In the genomic region with DNA sequence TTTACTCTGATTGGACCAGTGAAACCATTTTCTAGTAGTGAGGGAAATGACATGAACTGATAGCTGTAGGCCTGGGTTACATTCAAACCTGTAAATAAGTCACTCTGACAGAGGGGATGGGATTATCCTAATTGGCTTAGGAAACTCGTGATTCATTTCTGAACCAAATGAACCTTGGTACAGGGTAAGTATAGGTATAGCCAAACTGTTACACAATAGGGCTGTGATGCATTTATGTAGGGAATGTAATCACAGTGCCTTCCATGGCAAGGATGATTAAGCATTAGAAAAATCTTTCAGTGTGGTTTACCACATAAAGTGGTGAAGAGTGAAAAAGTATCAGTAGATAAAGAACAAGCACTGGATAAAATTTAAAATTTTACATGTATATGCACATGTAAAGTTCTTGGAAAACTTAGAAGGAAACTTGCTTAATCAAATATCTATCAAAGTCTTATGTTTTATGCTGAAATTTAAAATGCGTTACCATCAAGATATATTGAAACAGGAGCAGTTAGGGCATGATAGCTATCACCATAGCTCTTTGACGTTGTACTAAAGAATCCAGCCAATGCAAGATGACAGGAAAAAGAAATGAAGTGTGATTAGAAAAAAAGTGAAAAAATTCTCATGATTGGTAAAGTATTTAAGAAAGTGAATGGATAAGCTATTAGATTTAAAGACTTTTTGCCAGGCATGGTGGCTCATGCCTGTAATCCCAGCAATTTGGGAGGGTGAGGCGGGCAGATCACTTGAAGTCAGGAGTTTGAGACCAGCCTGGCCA, we compare ENCODE assay signal across 14 cellular contexts.
DNase-seq lines count a peak whose midpoint lies in the region; ATAC-seq, FAIRE-seq and TF ChIP-seq lines count a peak whose summit lies in the region.
"Had no signal": no experiment of that assay in that cellular context is flagged by ENCODE, and none has a peak within 500 bp of the region (broad histone marks: within the 10 kb centered on the region; RNA-seq: fewer than 3 reads in every experiment).

No MANE protein-coding gene starts in this region.

- H4K20me1 ChIP-seq in HepG2 (ENCODE audit: insufficient read depth, low read length): no peaks in the 10 kb centered on the region

- H3K9me3 ChIP-seq in HepG2 (ENCODE audit: low read length): peaks cover 10% of the 10 kb centered on the region
- H3K9me3 ChIP-seq in right lobe of liver: no peaks in the 10 kb centered on the region
- peaks cover 2% of the 10 kb centered on the region for H3K9me3 ChIP-seq in T-helper 17 cell (ENCODE audit: control insufficient read depth, low read length, poor library complexity, severe bottlenecking)
- H3K9me3 ChIP-seq in esophagus squamous epithelium: no peaks in the 10 kb centered on the region

- peaks cover 9% of the 10 kb centered on the region for H3K4me1 ChIP-seq in HepG2 (ENCODE audit: insufficient read depth, low read length)
- H3K4me1 ChIP-seq in right lobe of liver: peaks cover 0 to 10% (median 0%) of the 10 kb centered on the region in 4 donors
- peaks cover 0 to 2% (median 0%) of the 10 kb centered on the region in 3 donors for H3K4me1 ChIP-seq in esophagus squamous epithelium
- H3K4me1 ChIP-seq: BLaER1 treated with 17β-estradiol and CSF1 and Interleukin-3, amounts not matched to agents 10 nM and 100 nM had no signal

- no peak overlapping the region for H3K4me3 Mint-ChIP-seq in T-helper 17 cell
- H3K4me3 Mint-ChIP-seq: nephron progenitor cell had no signal

- WGBS in HepG2 (ENCODE audit: low lambda C conversion rate): 89% methylated on average over 4 of the region's 4 CpGs
- 90% methylated on average over 4 of the region's 4 CpGs for WGBS in right lobe of liver (ENCODE audit: insufficient coverage, low coverage, low lambda C conversion rate, missing lambda C conversion rate)
- 84 to 90% methylated on average over 4 of the region's 4 CpGs for WGBS in esophagus squamous epithelium, 2 donors

- POLR2A ChIA-PET in HepG2 (lab: Yijun Ruan, JAX): no interaction called here

- no peak overlapping the region for H3K4me2 ChIP-seq in HepG2 (ENCODE audit: low read depth, low read length)
- H3K4me2 ChIP-seq: BLaER1 treated with 17β-estradiol and CSF1 and Interleukin-3, amounts not matched to agents 10 nM and 100 nM had no signal

- H3K4me3 ChIP-seq in HepG2 (replicated peaks in 1 of 3; ENCODE audit: insufficient read depth in 1 of 3, low read depth in 2 of 3, low read length in 3 of 3) (no peak overlapping the region), right lobe of liver (no peak overlapping the region), fibroblast of pulmonary artery (replicated peaks; ENCODE audit: low read depth, low read length) (no peak overlapping the region), esophagus squamous epithelium (no peak overlapping the region)
- H3K4me3 ChIP-seq: BLaER1 treated with 17β-estradiol and CSF1 and Interleukin-3, amounts not matched to agents 10 nM and 100 nM; MG63 had no signal

- peak overlapping the region; percentile 21 for H3K27ac Mint-ChIP-seq in T-helper 17 cell
- H3K27ac Mint-ChIP-seq: nephron progenitor cell had no signal

- no TSS peak for BruUV-seq in HepG2 (replicated peaks; lab: Mats Ljungman, UMichigan)

- FAIRE-seq in HepG2 (lab: Jason Lieb, UNC): no peak
- FAIRE-seq: small intestine, TTC549 had no signal

- no peak for TF ChIP-seq RAD21 in HepG2 (CRISPR knock-in tag; IDR thresholded peaks at IDR 0.05)

- no peak for TF ChIP-seq POLR2A in HepG2 (IDR thresholded peaks at IDR 0.05; ENCODE audit: insufficient read depth in 1 of 2, low read depth in 2 of 2, low read length in 2 of 2)
- TF ChIP-seq POLR2A in right lobe of liver (IDR thresholded peaks at IDR 0.05): no peak
- TF ChIP-seq POLR2A in esophagus squamous epithelium (IDR thresholded peaks at IDR 0.05): no peak

- no peak overlapping the region for H2AFZ ChIP-seq in HepG2 (ENCODE audit: low read length)

- ATAC-seq in HepG2 (no peak), right lobe of liver (no peak), T-helper 17 cell (no peak), HG03159 (IDR thresholded peaks at IDR 0.05; ENCODE audit: unreplicated experiment) (no peak)

- H3K4me1 Mint-ChIP-seq in T-helper 17 cell: peaks cover 9% of the 10 kb centered on the region
- H3K4me1 Mint-ChIP-seq: nephron progenitor cell had no signal

- H3K9ac ChIP-seq in HepG2 (ENCODE audit: insufficient read depth, low read depth, low read length): no peak overlapping the region
- H3K9ac ChIP-seq: BLaER1 treated with 17β-estradiol and CSF1 and Interleukin-3, amounts not matched to agents 10 nM and 100 nM had no signal

- H3K27ac ChIP-seq in HepG2 (ENCODE audit: extremely low read length, insufficient read depth, low read length) (no peak overlapping the region), right lobe of liver (no peak overlapping the region), esophagus squamous epithelium (no peak overlapping the region)
- H3K27ac ChIP-seq: BLaER1 treated with 17β-estradiol and CSF1 and Interleukin-3, amounts not matched to agents 10 nM and 100 nM had no signal

- TF ChIP-seq EP300 in HepG2 (IDR thresholded peaks at IDR 0.05; ENCODE audit: low read depth in 2 of 2, low read length in 2 of 2): no peak
- TF ChIP-seq EP300 in HepG2 (CRISPR knock-in tag; IDR thresholded peaks at IDR 0.05; ENCODE audit: borderline replicate concordance): no peak

- in situ Hi-C loops in HepG2 (cut with HindIII; ENCODE audit: extremely low pct_ligation_motif_present, low pct_unique_long_range_greater_than_20kb): no loop called here

- H3K27me3 ChIP-seq in HepG2 (ENCODE audit: control insufficient read depth in 1 of 2, insufficient read depth in 2 of 2, low read length in 2 of 2) (no peaks in the 10 kb centered on the region), right lobe of liver (no peaks in the 10 kb centered on the region), esophagus squamous epithelium (no peaks in the 10 kb centered on the region)
- H3K27me3 ChIP-seq: BLaER1 treated with 17β-estradiol and CSF1 and Interleukin-3, amounts not matched to agents 10 nM and 100 nM; MG63 had no signal

- DNase-seq in HepG2 (ENCODE audit: low spot score) (no peak), right lobe of liver (no peak), T-helper 17 cell (no peak), fibroblast of pulmonary artery (ENCODE audit: low read depth) (peak; percentile 78), NCI-H510A (lab: John Stamatoyannopoulos, UW) (no peak), GOT3 (lab: John Stamatoyannopoulos, UW) (no peak), esophagus squamous epithelium (lab: John Stamatoyannopoulos, UW) (no peak)
- DNase-seq: foreskin melanocyte, MG63, nephron progenitor cell, small intestine had no signal

- peaks cover 5% of the 10 kb centered on the region for H3K79me2 ChIP-seq in HepG2 (ENCODE audit: insufficient read depth, low read length)

- intact Hi-C loops in HepG2 (cut with micrococcal nuclease; ENCODE audit: unreplicated experiment) (no loop called here), right lobe of liver (cut with DNase I) (no loop called here), esophagus squamous epithelium (cut with DNase I) (no loop called here)

- CTCF ChIA-PET in HepG2 (lab: Yijun Ruan, JAX; ENCODE audit: low intra/inter-chr PET ratio, low total read pairs): no interaction called here

- TF ChIP-seq CTCF in HepG2 (CRISPR knock-in tag; IDR thresholded peaks at IDR 0.05) (no peak), right lobe of liver (IDR thresholded peaks at IDR 0.05) (no peak), fibroblast of pulmonary artery (IDR thresholded peaks at IDR 0.05; ENCODE audit: low read length, missing control alignments) (no peak), esophagus squamous epithelium (IDR thresholded peaks at IDR 0.05) (no peak)

- H3K36me3 ChIP-seq in HepG2 (replicated peaks in 1 of 2; ENCODE audit: control insufficient read depth in 1 of 2, insufficient read depth in 2 of 2, low read length in 2 of 2) (peaks cover 3 to 12% of the 10 kb centered on the region in 2 experiments; a peak in 3 of 5 replicates), right lobe of liver (peaks cover 0 to 3% (median 0%) of the 10 kb centered on the region in 4 donors), esophagus squamous epithelium (peaks cover 0 to 22% (median 0%) of the 10 kb centered on the region in 3 donors)

- H3K36me3 Mint-ChIP-seq in T-helper 17 cell (ENCODE audit: low read depth): peaks cover 3% of the 10 kb centered on the region

- H3K27me3 Mint-ChIP-seq in T-helper 17 cell: no peaks in the 10 kb centered on the region

TF ChIP-seq in HepG2, 621 proteins besides CTCF, POLR2A, EP300 and RAD21:
- TF ChIP-seq ZNF674 (CRISPR knock-in tag; IDR thresholded peaks at IDR 0.05; ENCODE audit: low read depth) (no peak), XBP1 (CRISPR knock-in tag; IDR thresholded peaks at IDR 0.05) (no peak), U2AF2 (IDR thresholded peaks at IDR 0.05; ENCODE audit: low read depth, low read length) (no peak), CEBPB (IDR thresholded peaks at IDR 0.05; ENCODE audit: borderline replicate concordance, low read depth, low read length) (0 out of 2 replicates have a peak, but pooled peaks have one; percentile 11)
- TF ChIP-seq, protein P1, sequence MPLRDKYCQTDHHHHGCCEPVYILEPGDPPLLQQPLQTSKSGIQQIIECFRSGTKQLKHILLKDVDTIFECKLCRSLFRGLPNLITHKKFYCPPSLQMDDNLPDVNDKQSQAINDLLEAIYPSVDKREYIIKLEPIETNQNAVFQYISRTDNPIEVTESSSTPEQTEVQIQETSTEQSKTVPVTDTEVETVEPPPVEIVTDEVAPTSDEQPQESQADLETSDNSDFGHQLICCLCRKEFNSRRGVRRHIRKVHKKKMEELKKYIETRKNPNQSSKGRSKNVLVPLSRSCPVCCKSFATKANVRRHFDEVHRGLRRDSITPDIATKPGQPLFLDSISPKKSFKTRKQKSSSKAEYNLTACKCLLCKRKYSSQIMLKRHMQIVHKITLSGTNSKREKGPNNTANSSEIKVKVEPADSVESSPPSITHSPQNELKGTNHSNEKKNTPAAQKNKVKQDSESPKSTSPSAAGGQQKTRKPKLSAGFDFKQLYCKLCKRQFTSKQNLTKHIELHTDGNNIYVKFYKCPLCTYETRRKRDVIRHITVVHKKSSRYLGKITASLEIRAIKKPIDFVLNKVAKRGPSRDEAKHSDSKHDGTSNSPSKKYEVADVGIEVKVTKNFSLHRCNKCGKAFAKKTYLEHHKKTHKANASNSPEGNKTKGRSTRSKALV (CRISPR knock-in tag; IDR thresholded peaks at IDR 0.05): no peak
